ENCODE assay signal across 8 cellular contexts in genomic region chr9:93134018-93134739, GRCh38. TPM values are rescaled to one million over a fixed set of nuclear protein-coding genes. Genes with fewer than 3 reads are reported as not detected.
A peak's percentile ranks its signal among the peaks of the same experiment; 100 is the strongest.
DNase-seq lines count a peak whose midpoint lies in the region; ATAC-seq and TF ChIP-seq lines count a peak whose summit lies in the region.

Gene NINJ1, minus strand, starts transcription at chr9:93134251. Its CDS starts 34 bp downstream, at chr9:93134217.

- peak within 1 kb of the TSS; percentile 87 for H2BK20ac ChIP-seq in IMR-90 (ENCODE audit: low read depth, low read length)

- intact Hi-C loops in IMR-90 (cut with micrococcal nuclease), result loop anchor here (10.0 kb wide), 1 partner anchor 321 kb away; the partner anchor contains the start of genes FAM120A and FAM120AOS

- 0 out of 2 replicates have a peak, but pooled peaks have one; percentile 4 for TF ChIP-seq RAD21 in IMR-90 (IDR thresholded peaks at IDR 0.05; ENCODE audit: low read length)

- H3K27me3 ChIP-seq in IMR-90 (ENCODE audit: control insufficient read depth, insufficient read depth, low read length) (no peaks in the 10 kb centered on the region), iPS-18a (ENCODE audit: control insufficient read depth, insufficient read depth, low read length) (peaks cover 15% of the 10 kb centered on the region), skeletal muscle tissue (ENCODE audit: control insufficient read depth in 3 of 3, insufficient read depth in 3 of 3, low read length in 3 of 3) (no peaks in the 10 kb centered on the region)

- H3K18ac ChIP-seq in IMR-90 (ENCODE audit: low read depth, low read length), result peak within 1 kb of the TSS; percentile 68

- H2AK9ac ChIP-seq in IMR-90 (replicated peaks; ENCODE audit: low read depth, low read length, poor library complexity), result peak within 1 kb of the TSS; percentile 97

- H3K36me3 ChIP-seq in IMR-90 (ENCODE audit: control insufficient read depth, insufficient read depth, low read length), result no peaks in the 10 kb centered on the region
- no peaks in the 10 kb centered on the region for H3K36me3 ChIP-seq in iPS-18a (ENCODE audit: control insufficient read depth, low read depth, low read length)
- H3K36me3 ChIP-seq in skeletal muscle tissue (ENCODE audit: control insufficient read depth in 3 of 3, insufficient read depth in 3 of 3, low read length in 3 of 3), result no peaks in the 10 kb centered on the region

- peak; percentile 94 for TF ChIP-seq POLR2A in IMR-90 (IDR thresholded peaks at IDR 0.05; ENCODE audit: low read depth, low read length)

- H3K14ac ChIP-seq in IMR-90 (replicated peaks; ENCODE audit: low read depth, low read length), result peak within 1 kb of the TSS; percentile 90

- TF ChIP-seq CTCF in IMR-90 (conservative IDR thresholded peaks at IDR 0.05; ENCODE audit: low read depth, low read length), result no peak
- TF ChIP-seq CTCF in astrocyte of the spinal cord (IDR thresholded peaks at IDR 0.05; ENCODE audit: low read depth, low read length), result no peak

- peaks cover 16 to 38% of the 10 kb centered on the region in 2 experiments for H3K79me1 ChIP-seq in IMR-90 (ENCODE audit: low read depth in 1 of 2, low read length in 2 of 2)

- H3K27ac ChIP-seq in IMR-90 (ENCODE audit: insufficient read depth, low read length) (peak within 1 kb of the TSS; percentile 84), iPS-18a (ENCODE audit: low read length) (no peak within 1 kb of the TSS), skeletal muscle tissue (ENCODE audit: low read depth, low read length) (peak within 1 kb of the TSS; percentile 94)

- H2AFZ ChIP-seq in IMR-90 (replicated peaks; ENCODE audit: low read length, poor library complexity), result peak within 1 kb of the TSS; percentile 96

- dilution Hi-C loops in IMR-90 (cut with HindIII; ENCODE audit: low sequenced_read_pairs, unreplicated experiment), result no loop called here

- peak within 1 kb of the TSS; percentile 93 for H2BK120ac ChIP-seq in IMR-90 (ENCODE audit: low read depth, low read length)

- H3K23ac ChIP-seq in IMR-90 (ENCODE audit: low read depth, low read length), result peak within 1 kb of the TSS; percentile 88

- H4K91ac ChIP-seq in IMR-90 (ENCODE audit: insufficient read depth, low read depth, low read length), result peak within 1 kb of the TSS; percentile 88

- 0 out of 2 replicates have a peak, but pooled peaks cover 3% of the 10 kb centered on the region for H3K9me3 ChIP-seq in IMR-90 (ENCODE audit: control insufficient read depth, insufficient read depth, low read length)
- no peaks in the 10 kb centered on the region for H3K9me3 ChIP-seq in iPS-18a (ENCODE audit: control insufficient read depth, low read depth, low read length)
- no peaks in the 10 kb centered on the region for H3K9me3 ChIP-seq in skeletal muscle tissue (ENCODE audit: control insufficient read depth in 3 of 3, low read length in 3 of 3)

- POLR2A ChIA-PET in IMR-90 (lab: Charles Lee; ENCODE audit: unreplicated experiment), result interaction anchor here (0.6 kb wide), 2 partner anchors 10 to 432 kb away, joined by 3 to 4 read pairs; no protein-coding TSS in a partner anchor

- peaks cover 10% of the 10 kb centered on the region; the same call in 1 of the 2 replicates for H3K9me1 ChIP-seq in IMR-90 (ENCODE audit: insufficient read depth, low read length)

- H3K4me3 ChIP-seq in IMR-90 (ENCODE audit: insufficient read depth, low read depth, low read length) (peak within 1 kb of the TSS; percentile 82), astrocyte of the spinal cord (ENCODE audit: low read depth, low read length) (peak within 1 kb of the TSS; percentile 69), iPS-18a (ENCODE audit: low read length) (peak within 1 kb of the TSS; percentile 69), skeletal muscle tissue (ENCODE audit: low read length in 3 of 3) (peak within 1 kb of the TSS; percentile 81 to 91 (median 82))

- H3K56ac ChIP-seq in IMR-90 (ENCODE audit: extremely low read depth, insufficient read depth, low read length), result peak within 1 kb of the TSS; percentile 36

- H3K9ac ChIP-seq in IMR-90 (ENCODE audit: low read depth, low read length), result peak within 1 kb of the TSS; percentile 81
- peak within 1 kb of the TSS; percentile 48 for H3K9ac ChIP-seq in iPS-18a (ENCODE audit: low read length)
- H3K9ac ChIP-seq in skeletal muscle tissue (ENCODE audit: low read depth in 1 of 3, low read length in 3 of 3), result peak within 1 kb of the TSS; percentile 91 to 96 (median 96)

- peak within 1 kb of the TSS; percentile 70 for H4K5ac ChIP-seq in IMR-90 (ENCODE audit: low read depth, low read length)

- DNase-seq in G401 (ENCODE audit: low spot score) (peak; percentile 41), IMR-90 (peak; percentile 60), T1000 (lab: John Stamatoyannopoulos, UW) (peak; percentile 45), astrocyte of the spinal cord (ENCODE audit: low read depth, low spot score) (peak; percentile 75), GF-D8 (lab: John Stamatoyannopoulos, UW) (no peak)

- peak within 1 kb of the TSS; percentile 88 for H2BK5ac ChIP-seq in IMR-90 (ENCODE audit: low read depth, low read length, poor library complexity, severe bottlenecking)

- peak within 1 kb of the TSS; percentile 79; the same call in 2 of the 3 replicates for H2BK15ac ChIP-seq in IMR-90 (ENCODE audit: low read depth, low read length)

- H2AK5ac ChIP-seq in IMR-90 (ENCODE audit: low read depth, low read length), result peak within 1 kb of the TSS; percentile 93

- H3K4me2 ChIP-seq in IMR-90 (ENCODE audit: low read depth, low read length), result peak within 1 kb of the TSS; percentile 85

- peaks cover 30% of the 10 kb centered on the region for H3K4me1 ChIP-seq in IMR-90 (ENCODE audit: control insufficient read depth, insufficient read depth, low read length)
- H3K4me1 ChIP-seq in iPS-18a (ENCODE audit: control insufficient read depth, low read depth, low read length), result peaks cover 14% of the 10 kb centered on the region
- H3K4me1 ChIP-seq in skeletal muscle tissue (ENCODE audit: control insufficient read depth in 3 of 3, insufficient read depth in 3 of 3, low read length in 3 of 3), result peaks cover 60 to 64% (median 60%) of the 10 kb centered on the region in 3 donors

- 0 out of 2 replicates have a peak, but pooled peaks cover 5% of the 10 kb centered on the region for H4K20me1 ChIP-seq in IMR-90 (ENCODE audit: insufficient read depth, low read length)

- peak; percentile 69 for ATAC-seq in GM21515 (IDR thresholded peaks at IDR 0.05; ENCODE audit: unreplicated experiment)
- peak; percentile 89 for ATAC-seq in IMR-90 (ENCODE audit: low read depth)

- CTCF ChIA-PET in IMR-90 (lab: Yijun Ruan, JAX), result interaction anchor here (0.5 to 0.9 kb wide), 3 partner anchors 25 to 1357 kb away, joined by 3 to 5 read pairs (median 3); no protein-coding TSS in a partner anchor

- BruUV-seq in IMR-90 (replicated peaks; lab: Mats Ljungman, UMichigan), result no TSS peak

- H3K4ac ChIP-seq in IMR-90 (ENCODE audit: low read depth, low read length), result peak within 1 kb of the TSS; percentile 97

- H4K8ac ChIP-seq in IMR-90 (ENCODE audit: low read depth in 2 of 2, low read length in 2 of 2), result peak within 1 kb of the TSS; percentile 55 to 84; a peak in 3 of 4 replicates

- 0% methylated on average over 31 of the region's 78 CpGs; no CpG with 5 or more reads in 1 of the 2 experiments for WGBS in IMR-90 (ENCODE audit: extremely low coverage in 2 of 2, insufficient read length in 1 of 2), 2 experiments

- in situ Hi-C loops in G401 (cut with HindIII; ENCODE audit: low sequenced_read_pairs), result no loop called here
- in situ Hi-C loops in IMR-90 (cut with MboI; ENCODE audit: low sequenced_read_pairs), result no loop called here
- in situ Hi-C loops in astrocyte of the spinal cord (cut with HindIII; ENCODE audit: low sequenced_read_pairs), result no loop called here

TF ChIP-seq in IMR-90, 13 proteins besides CTCF, POLR2A, EP300 and RAD21:
- TF ChIP-seq CHD1 (IDR thresholded peaks at IDR 0.05; ENCODE audit: low read depth, low read length) (no peak; the same call in 1 of the 2 replicates), CEBPB (IDR thresholded peaks at IDR 0.05; ENCODE audit: low read depth, low read length) (0 out of 2 replicates have a peak, but pooled peaks have one; percentile 13), MAZ (IDR thresholded peaks at IDR 0.05; ENCODE audit: borderline replicate concordance, low read depth, low read length) (peak; percentile 24; the same call in 1 of the 2 replicates)
TF ChIP-seq in IMR-90: peak in this region for 2.

RNA-seq across cellular contexts. Expression of gene NINJ1, which starts in this region (rescaled TPM):
- 25.6 and 28.4 TPM in 2 replicates for total RNA-seq in G401 (2014; rRNA removed; shearing (Covaris generic))
- total RNA-seq in IMR-90 (2012; rRNA removed), result 21.9 and 24.7 TPM in 2 replicates
- polyA plus RNA-seq in IMR-90 (2012; rRNA removed), result 38.1 and 38.8 TPM in 2 replicates
- polyA plus RNA-seq in IMR-90 (2012; cell fraction: cytosol; rRNA removed), result 16.1 and 60.5 TPM in 2 replicates
- 21.8 and 35.9 TPM in 2 replicates for polyA plus RNA-seq in IMR-90 (2012; cell fraction: nucleus; rRNA removed; ENCODE audit: low replicate concordance)
- total RNA-seq in skeletal muscle tissue, result 20.9 TPM
